11 cellular contexts compared by ENCODE assay signal in genomic region chr3:134232146-134232545, GRCh38. TPM values are rescaled to one million over a fixed set of nuclear protein-coding genes. Genes with fewer than 3 reads are reported as not detected.
DNase-seq lines count a peak whose midpoint lies in the region; ATAC-seq and TF ChIP-seq lines count a peak whose summit lies in the region.
"Had no signal": no experiment of that assay in that cellular context is flagged by ENCODE, and none has a peak within 500 bp of the region (broad histone marks: within the 10 kb centered on the region; RNA-seq: fewer than 3 reads in every experiment).

No MANE protein-coding gene starts in this region.

- H3K4me3 Mint-ChIP-seq in activated T-helper 17 cell treated with anti-CD3 and anti-CD28 coated beads, Interleukin-2, amount 50 U/mL, for 72 hours = peak overlapping the region; percentile 35
- H3K4me3 Mint-ChIP-seq in Caco-2 (ENCODE audit: unreplicated experiment) = no peak overlapping the region

- no peaks in the 10 kb centered on the region for H3K36me3 Mint-ChIP-seq in activated T-helper 17 cell treated with anti-CD3 and anti-CD28 coated beads, Interleukin-2, amount 50 U/mL, for 72 hours (ENCODE audit: low read depth)
- H3K36me3 Mint-ChIP-seq in Caco-2 (ENCODE audit: insufficient read depth, unreplicated experiment) = no peaks in the 10 kb centered on the region

- no peaks in the 10 kb centered on the region for H3K36me3 ChIP-seq in mucosa of descending colon (ENCODE audit: low read depth)
- no peaks in the 10 kb centered on the region for H3K36me3 ChIP-seq in Caco-2 (ENCODE audit: control insufficient read depth, insufficient read depth, low read length)
- H3K36me3 ChIP-seq: SJSA1 had no signal

- DNase-seq in EH (ENCODE audit: low read depth) (peak; percentile 61), mucosa of descending colon (no peak), Caco-2 (no peak), NCI-H1417 treated with DMSO at 0.1 percent for 48 hours (lab: John Stamatoyannopoulos, UW) (no peak), Ammon's horn (ENCODE audit: low spot score) (no peak)
- DNase-seq: NCI-H2107; stimulated activated CD8-positive, alpha-beta memory T cell treated with anti-CD3 and anti-CD28 coated beads, Interleukin-4, amount 100 ng/mL, for 48 hours had no signal

- peaks cover 22% of the 10 kb centered on the region for H3K4me1 Mint-ChIP-seq in activated T-helper 17 cell treated with anti-CD3 and anti-CD28 coated beads, Interleukin-2, amount 50 U/mL, for 72 hours
- H3K4me1 Mint-ChIP-seq in Caco-2 (ENCODE audit: low read depth, unreplicated experiment) = peaks cover 36% of the 10 kb centered on the region

- H3K9me3 Mint-ChIP-seq in activated T-helper 17 cell treated with anti-CD3 and anti-CD28 coated beads, Interleukin-2, amount 50 U/mL, for 72 hours = no peaks in the 10 kb centered on the region
- H3K9me3 Mint-ChIP-seq in Caco-2 (ENCODE audit: unreplicated experiment) = no peaks in the 10 kb centered on the region

- peaks cover 5% of the 10 kb centered on the region for H3K4me1 ChIP-seq in mucosa of descending colon (ENCODE audit: low read depth)
- peaks cover 24% of the 10 kb centered on the region for H3K4me1 ChIP-seq in Caco-2

- TF ChIP-seq CTCF in mucosa of descending colon (IDR thresholded peaks at IDR 0.05) (no peak), Caco-2 (IDR thresholded peaks at IDR 0.05; ENCODE audit: insufficient read depth in 1 of 2, low read depth in 1 of 2, low read length in 1 of 2, severe bottlenecking in 1 of 2, unreplicated experiment in 1 of 2) (no peak)

- H3K4me3 ChIP-seq in mucosa of descending colon (no peak overlapping the region), Caco-2 (ENCODE audit: low read depth, low read length) (no peak overlapping the region)
- H3K4me3 ChIP-seq: SJSA1 had no signal

- H3K27ac Mint-ChIP-seq in activated T-helper 17 cell treated with anti-CD3 and anti-CD28 coated beads, Interleukin-2, amount 50 U/mL, for 72 hours = peak overlapping the region; percentile 1
- no peak overlapping the region for H3K27ac Mint-ChIP-seq in Caco-2 (ENCODE audit: unreplicated experiment)

- H3K9me3 ChIP-seq in mucosa of descending colon (no peaks in the 10 kb centered on the region), Caco-2 (no peaks in the 10 kb centered on the region)
- H3K9me3 ChIP-seq: SJSA1 had no signal

- no TSS peak for BruUV-seq in Caco-2 (replicated peaks; lab: Mats Ljungman, UMichigan)

- ATAC-seq in HG03354 (IDR thresholded peaks at IDR 0.05; ENCODE audit: poor library complexity, severe bottlenecking, unreplicated experiment) = peak; percentile 40
- ATAC-seq in activated T-helper 17 cell treated with anti-CD3 and anti-CD28 coated beads, Interleukin-2, amount 50 U/mL, for 72 hours (replicated peaks) = peak; percentile 94
- peak; percentile 41 for ATAC-seq in mucosa of descending colon
- no peak for ATAC-seq in HG02840 (IDR thresholded peaks at IDR 0.05; ENCODE audit: low FRiP score, unreplicated experiment)

- POLR2A ChIA-PET in Caco-2 (lab: Charles Lee) = no interaction called here

- H3K27me3 Mint-ChIP-seq in activated T-helper 17 cell treated with anti-CD3 and anti-CD28 coated beads, Interleukin-2, amount 50 U/mL, for 72 hours = no peaks in the 10 kb centered on the region
- H3K27me3 Mint-ChIP-seq in Caco-2 (ENCODE audit: insufficient read depth, unreplicated experiment) = no peaks in the 10 kb centered on the region

- intact Hi-C loops in mucosa of descending colon (cut with DNase I, micrococcal nuclease) (no loop called here), Caco-2 (cut with micrococcal nuclease; ENCODE audit: unreplicated experiment) (no loop called here)

- H3K27me3 ChIP-seq in Caco-2 (replicated peaks; ENCODE audit: control insufficient read depth, insufficient read depth, low read length) = no peaks in the 10 kb centered on the region
- H3K27me3 ChIP-seq: SJSA1 had no signal

- CTCF ChIA-PET in Caco-2 (lab: Charles Lee) = no interaction called here

RNA-seq across cellular contexts. Expression of gene RYK, which starts 18.5 kb away (rescaled TPM):
- total RNA-seq in activated T-helper 17 cell treated with anti-CD3 and anti-CD28 coated beads, Interleukin-2, amount 50 U/mL, for 72 hours = 10 to 100 TPM in 1 of 2 donors, 1 to 10 TPM in 1; 8.6 to 18.1 TPM
- total RNA-seq in mucosa of descending colon (10 to 100 TPM; 36.3 to 80.6 (median 43.7) TPM), Caco-2 (2022) (101 and 102 TPM in 2 replicates)
